In the genomic region with DNA sequence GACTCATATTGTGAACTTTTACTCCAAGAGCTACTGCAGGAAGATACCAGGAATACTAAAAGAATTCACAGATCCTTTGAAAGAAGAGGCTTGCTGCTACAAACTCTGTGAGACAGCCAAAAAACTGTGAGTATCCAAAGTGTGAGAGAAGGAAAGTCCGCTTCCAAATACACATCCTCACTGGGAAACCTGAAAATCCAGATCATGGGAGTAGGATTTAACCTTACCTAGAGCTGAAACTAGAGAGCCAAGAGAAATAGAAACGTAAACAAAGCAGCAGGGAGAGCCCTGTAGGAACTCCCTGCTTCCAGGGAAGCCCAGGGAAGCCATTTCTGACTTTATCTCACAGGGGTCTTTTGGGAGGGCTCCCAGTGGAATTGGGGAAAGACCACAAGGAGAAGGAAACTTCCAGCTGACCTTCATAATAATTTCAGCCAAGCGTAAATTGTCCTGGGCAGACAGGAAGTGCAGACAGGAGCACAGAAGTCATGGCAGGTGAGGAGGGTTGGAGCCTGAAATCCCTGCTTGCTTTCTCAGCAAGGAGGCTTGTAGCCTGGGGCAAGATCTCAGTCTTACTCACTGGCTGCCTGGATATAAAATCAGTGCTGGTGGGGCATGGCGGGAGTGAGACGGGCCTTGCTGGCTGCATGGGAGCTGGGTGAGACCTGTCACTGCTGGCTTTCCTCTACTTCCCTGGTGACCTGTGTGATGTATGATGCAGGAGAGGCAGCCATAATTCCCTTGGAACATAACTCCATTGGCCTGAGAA, we compare ENCODE assay signal across 16 cellular contexts. TPM values are rescaled to one million over a fixed set of nuclear protein-coding genes. Genes with fewer than 3 reads are reported as not detected.
DNase-seq lines count a peak whose midpoint lies in the region; ATAC-seq, FAIRE-seq and TF ChIP-seq lines count a peak whose summit lies in the region.
"Had no signal": no experiment of that assay in that cellular context is flagged by ENCODE, and none has a peak within 500 bp of the region (broad histone marks: within the 10 kb centered on the region; RNA-seq: fewer than 3 reads in every experiment).

No MANE protein-coding gene starts in this region.

- H3K9me3 ChIP-seq in HepG2 (ENCODE audit: low read length) = no peaks in the 10 kb centered on the region
- no peaks in the 10 kb centered on the region for H3K9me3 ChIP-seq in right lobe of liver
- H3K9me3 ChIP-seq in H1 (ENCODE audit: insufficient read depth in 2 of 2, low read depth in 1 of 2, low read length in 1 of 2) = peaks cover 0 to 5% of the 10 kb centered on the region in 2 experiments; a peak in 1 of 4 replicates

- CTCF ChIA-PET in HepG2 (lab: Yijun Ruan, JAX; ENCODE audit: low intra/inter-chr PET ratio, low total read pairs) (no interaction called here), H1 (lab: Charles Lee; ENCODE audit: partially characterized antibody) (interaction anchor here (0.8 kb wide), 1 partner anchor 9 kb away, joined by 3 read pairs; no protein-coding TSS in a partner anchor)

- H3K27ac ChIP-seq in HepG2 (ENCODE audit: extremely low read length, insufficient read depth, low read length) = no peak overlapping the region
- no peak overlapping the region for H3K27ac ChIP-seq in right lobe of liver
- no peak overlapping the region for H3K27ac ChIP-seq in H1 (ENCODE audit: low read depth, low read length)
- H3K27ac ChIP-seq in GM23338 (ENCODE audit: low read depth) = no peak overlapping the region
- H3K27ac ChIP-seq in dorsolateral prefrontal cortex = no peak overlapping the region

- peak overlapping the region; percentile 85; the same call in 1 of the 2 replicates for H4K8ac ChIP-seq in H1 (ENCODE audit: extremely low read depth, insufficient read depth, low read length)

- H3K4me1 ChIP-seq in HepG2 (ENCODE audit: insufficient read depth, low read length) (peaks cover 36% of the 10 kb centered on the region), right lobe of liver (no peaks in the 10 kb centered on the region), H1 (replicated peaks in 1 of 4; ENCODE audit: control insufficient read depth in 3 of 4, insufficient read depth in 4 of 4, low read length in 3 of 4) (no peaks in the 10 kb centered on the region; a peak in 1 of 7 replicates), GM23338 (ENCODE audit: insufficient read depth) (no peaks in the 10 kb centered on the region)

- BruUV-seq in HepG2 (replicated peaks; lab: Mats Ljungman, UMichigan) = no TSS peak

- no peak overlapping the region for H3K4me3 ChIP-seq in HepG2 (replicated peaks in 1 of 3; ENCODE audit: insufficient read depth in 1 of 3, low read depth in 2 of 3, low read length in 3 of 3)
- no peak overlapping the region for H3K4me3 ChIP-seq in right lobe of liver
- H3K4me3 ChIP-seq in H1 (ENCODE audit: extremely low read depth in 1 of 4, insufficient read depth in 2 of 4, low read depth in 3 of 4, low read length in 4 of 4) = no peak overlapping the region
- H3K4me3 ChIP-seq in GM23338 = no peak overlapping the region
- H3K4me3 ChIP-seq in dorsolateral prefrontal cortex = no peak overlapping the region

- H3K9ac ChIP-seq in HepG2 (ENCODE audit: insufficient read depth, low read depth, low read length) (no peak overlapping the region), H1 (replicated peaks in 1 of 4; ENCODE audit: extremely low read depth in 1 of 4, low read depth in 3 of 4, low read length in 3 of 4) (no peak overlapping the region)

- H3K4me3 Mint-ChIP-seq in mesothelial cell of epicardium (no peak overlapping the region), GM23338 (no peak overlapping the region)
- H3K4me3 Mint-ChIP-seq: CD8-positive, alpha-beta T cell; HFFc6 had no signal

- no peak for TF ChIP-seq CTCF in HepG2 (CRISPR knock-in tag; IDR thresholded peaks at IDR 0.05)
- no peak for TF ChIP-seq CTCF in right lobe of liver (IDR thresholded peaks at IDR 0.05)
- no peak for TF ChIP-seq CTCF in H1 (IDR thresholded peaks at IDR 0.05; ENCODE audit: control extremely low read depth in 1 of 3, insufficient read depth in 1 of 3, low read depth in 1 of 3, low read length in 3 of 3)
- TF ChIP-seq CTCF in mesothelial cell of epicardium (IDR thresholded peaks at IDR 0.05; ENCODE audit: unreplicated experiment) = no peak
- TF ChIP-seq CTCF in GM23338 (conservative IDR thresholded peaks at IDR 0.05; ENCODE audit: low read depth in 2 of 2) = no peak
- TF ChIP-seq CTCF in dorsolateral prefrontal cortex (IDR thresholded peaks at IDR 0.05 in 54 of 56, conservative IDR thresholded peaks at IDR 0.05 in 2 of 56; ENCODE audit: low read depth in 1 of 56, partially characterized antibody in 56 of 56) = no peak

- no peak overlapping the region for H3K4ac ChIP-seq in H1 (replicated peaks; ENCODE audit: insufficient read length, low read depth, low read length)

- H3K36me3 Mint-ChIP-seq in mesothelial cell of epicardium (no peaks in the 10 kb centered on the region), GM23338 (ENCODE audit: low read depth) (peaks cover 4% of the 10 kb centered on the region; the same call in 1 of the 3 replicates)

- no peak overlapping the region for H2BK120ac ChIP-seq in H1 (replicated peaks; ENCODE audit: low read depth, low read length)

- H3K9me2 ChIP-seq in GM23338 (ENCODE audit: insufficient read depth) = 0 out of 2 replicates have a peak, but pooled peaks cover 8% of the 10 kb centered on the region

- H3K4me2 ChIP-seq in HepG2 (ENCODE audit: low read depth, low read length) (no peak overlapping the region), H1 (ENCODE audit: insufficient read depth in 1 of 2, low read depth in 2 of 2, low read length in 2 of 2) (no peak overlapping the region), GM23338 (no peak overlapping the region)

- no peak overlapping the region for H2BK20ac ChIP-seq in H1 (ENCODE audit: low read length)

- H3K27me3 ChIP-seq in HepG2 (ENCODE audit: control insufficient read depth in 1 of 2, insufficient read depth in 2 of 2, low read length in 2 of 2) (no peaks in the 10 kb centered on the region), right lobe of liver (no peaks in the 10 kb centered on the region), H1 (replicated peaks in 1 of 4; ENCODE audit: control insufficient read depth in 3 of 4, extremely low read depth in 1 of 4, insufficient read depth in 3 of 4, low read length in 3 of 4) (no peaks in the 10 kb centered on the region), GM23338 (ENCODE audit: insufficient read depth) (no peaks in the 10 kb centered on the region), dorsolateral prefrontal cortex (no peaks in the 10 kb centered on the region)

- intact Hi-C loops in HepG2 (cut with micrococcal nuclease; ENCODE audit: unreplicated experiment) (no loop called here), right lobe of liver (cut with DNase I) (no loop called here), dorsolateral prefrontal cortex (cut with DNase I) (no loop called here)

- H3K9me3 Mint-ChIP-seq in mesothelial cell of epicardium (peaks cover 30% of the 10 kb centered on the region), GM23338 (peaks cover 37% of the 10 kb centered on the region; the same call in 2 of the 3 replicates)

- H3K56ac ChIP-seq in H1 (replicated peaks; ENCODE audit: insufficient read length, low read depth, low read length) = no peak overlapping the region

- H3K23ac ChIP-seq in H1 (ENCODE audit: insufficient read length) = no peak overlapping the region

- H4K20me1 ChIP-seq in HepG2 (ENCODE audit: insufficient read depth, low read length) (no peaks in the 10 kb centered on the region), H1 (replicated peaks in 1 of 2; ENCODE audit: control insufficient read depth in 1 of 2, insufficient read depth in 2 of 2, low read length in 2 of 2) (no peaks in the 10 kb centered on the region), GM23338 (replicated peaks; ENCODE audit: insufficient read depth) (no peaks in the 10 kb centered on the region)

- H2BK12ac ChIP-seq in H1 (ENCODE audit: low read depth, low read length) = no peak overlapping the region

- FAIRE-seq in HepG2 (lab: Jason Lieb, UNC) = no peak
- FAIRE-seq in H1 (lab: Jason Lieb, UNC) = no peak
- FAIRE-seq: D721Med had no signal

- H2AK5ac ChIP-seq in H1 (ENCODE audit: low read depth, low read length) = no peak overlapping the region

- no peaks in the 10 kb centered on the region for H3K79me1 ChIP-seq in H1 (ENCODE audit: low read depth, low read length)

- no peak overlapping the region for H3K14ac ChIP-seq in H1 (ENCODE audit: insufficient read length)

- no peak for TF ChIP-seq RAD21 in HepG2 (CRISPR knock-in tag; IDR thresholded peaks at IDR 0.05)
- no peak for TF ChIP-seq RAD21 in H1 (IDR thresholded peaks at IDR 0.05 in 1 of 2, conservative IDR thresholded peaks at IDR 0.05 in 1 of 2; ENCODE audit: low read depth in 2 of 2, low read length in 2 of 2)

- no peaks in the 10 kb centered on the region for H3K23me2 ChIP-seq in H1 (ENCODE audit: low read depth, low read length)

- H2BK5ac ChIP-seq in H1 (ENCODE audit: low read depth, low read length) = no peak overlapping the region

- ATAC-seq in HepG2 (no peak), right lobe of liver (no peak), GM23338 (no peak), GM21381 (IDR thresholded peaks at IDR 0.05; ENCODE audit: unreplicated experiment) (no peak)
- ATAC-seq: CD8-positive, alpha-beta T cell had no signal

- peak overlapping the region; percentile 86 for H3K27ac Mint-ChIP-seq in mesothelial cell of epicardium
- H3K27ac Mint-ChIP-seq in GM23338 = no peak overlapping the region
- H3K27ac Mint-ChIP-seq: CD8-positive, alpha-beta T cell; HFFc6; IgD-negative memory B cell had no signal

- no peak overlapping the region for H3K18ac ChIP-seq in H1 (ENCODE audit: extremely low read depth, low read length)

- peak overlapping the region; percentile 15 for H4K91ac ChIP-seq in H1 (replicated peaks; ENCODE audit: insufficient read length, low read length)

- H3K27me3 Mint-ChIP-seq in mesothelial cell of epicardium (ENCODE audit: low read depth) = no peaks in the 10 kb centered on the region
- H3K27me3 Mint-ChIP-seq in GM23338 (ENCODE audit: insufficient read depth, low read depth, poor library complexity) = no peaks in the 10 kb centered on the region

- H4K5ac ChIP-seq in H1 (ENCODE audit: insufficient read length, low read depth, low read length) = no peak overlapping the region

- in situ Hi-C loops in HepG2 (cut with HindIII; ENCODE audit: extremely low pct_ligation_motif_present, low pct_unique_long_range_greater_than_20kb) = no loop called here

- POLR2A ChIA-PET in HepG2 (lab: Yijun Ruan, JAX) = no interaction called here
- POLR2A ChIA-PET in H1 (lab: Charles Lee; ENCODE audit: partially characterized antibody) = interaction anchor here (0.5 kb wide), 1 partner anchor 12 kb away, joined by 3 read pairs; no protein-coding TSS in a partner anchor

- TF ChIP-seq EP300 in HepG2 (IDR thresholded peaks at IDR 0.05; ENCODE audit: low read depth in 2 of 2, low read length in 2 of 2) = no peak
- TF ChIP-seq EP300 in HepG2 (CRISPR knock-in tag; IDR thresholded peaks at IDR 0.05; ENCODE audit: borderline replicate concordance) = no peak
- no peak for TF ChIP-seq EP300 in H1 (IDR thresholded peaks at IDR 0.05; ENCODE audit: borderline replicate concordance in 1 of 2, low read depth in 2 of 2, low read length in 2 of 2)

- H3K4me1 Mint-ChIP-seq in mesothelial cell of epicardium (peaks cover 7% of the 10 kb centered on the region), GM23338 (no peaks in the 10 kb centered on the region)
- H3K4me1 Mint-ChIP-seq: IgD-negative memory B cell had no signal

- H3K79me2 ChIP-seq in HepG2 (ENCODE audit: insufficient read depth, low read length) = no peaks in the 10 kb centered on the region
- no peaks in the 10 kb centered on the region for H3K79me2 ChIP-seq in H1 (ENCODE audit: control insufficient read depth in 1 of 2, insufficient read depth in 2 of 2, low read length in 2 of 2)
- no peaks in the 10 kb centered on the region for H3K79me2 ChIP-seq in GM23338 (replicated peaks; ENCODE audit: insufficient read depth)

- TF ChIP-seq POLR2A in HepG2 (IDR thresholded peaks at IDR 0.05; ENCODE audit: insufficient read depth in 1 of 2, low read depth in 2 of 2, low read length in 2 of 2) (no peak), right lobe of liver (IDR thresholded peaks at IDR 0.05) (no peak), H1 (IDR thresholded peaks at IDR 0.05; ENCODE audit: control extremely low read depth in 1 of 2, low read depth in 2 of 2, low read length in 2 of 2) (no peak)

- H2AFZ ChIP-seq in HepG2 (ENCODE audit: low read length) (peak overlapping the region; percentile 31), H1 (ENCODE audit: low read length) (peak overlapping the region; percentile 96), GM23338 (no peak overlapping the region)

- no peaks in the 10 kb centered on the region for H3F3A ChIP-seq in GM23338 (replicated peaks; ENCODE audit: low read depth)

- WGBS in HepG2 (ENCODE audit: low lambda C conversion rate) = 60% methylated on average over 5 of the region's 5 CpGs
- WGBS in right lobe of liver (ENCODE audit: insufficient coverage, low coverage, low lambda C conversion rate, missing lambda C conversion rate) = 84% methylated on average over 3 of the region's 5 CpGs
- WGBS in H1 (ENCODE audit: extremely low coverage in 1 of 2, insufficient coverage in 1 of 2, insufficient read length in 1 of 2, insufficient replicate concordance in 2 of 2, low coverage in 1 of 2, low lambda C conversion rate in 2 of 2, missing lambda C conversion rate in 1 of 2), 2 experiments = 89% methylated on average over 5 of the region's 5 CpGs; no CpG with 5 or more reads in 1 of the 2 experiments

- H3K36me3 ChIP-seq in HepG2 (replicated peaks in 1 of 2; ENCODE audit: control insufficient read depth in 1 of 2, insufficient read depth in 2 of 2, low read length in 2 of 2) (no peaks in the 10 kb centered on the region), right lobe of liver (no peaks in the 10 kb centered on the region), H1 (ENCODE audit: control insufficient read depth in 2 of 4, insufficient read depth in 4 of 4, low read length in 3 of 4) (no peaks in the 10 kb centered on the region), GM23338 (ENCODE audit: insufficient read depth) (no peaks in the 10 kb centered on the region)

- DNase-seq in HepG2 (ENCODE audit: low spot score) (no peak), right lobe of liver (no peak), H1 (ENCODE audit: low read depth in 1 of 2, low spot score in 2 of 2) (no peak), mesothelial cell of epicardium (ENCODE audit: low spot score in 2 of 2, unreplicated experiment in 2 of 2) (no peak), GM23338 (ENCODE audit: low spot score) (no peak), hypothalamus (lab: John Stamatoyannopoulos, UW) (no peak), dorsolateral prefrontal cortex (no peak)
- DNase-seq: CD8-positive, alpha-beta T cell; GOT3; HFFc6; NCI-H187; NCI-H446 treated with DMSO at 0.1 percent for 48 hours; NCI-H748 treated with DMSO at 0.1 percent for 48 hours had no signal

- no peak overlapping the region for H2BK15ac ChIP-seq in H1 (ENCODE audit: low read length)

RNA-seq across cellular contexts. Expression of a gene that starts 26.2 kb away (rescaled TPM):
- total RNA-seq in HepG2 (2016; rRNA removed; fragmentation: Illumina TruSeq; extraction: Trizol) (31.6 and 37.6 TPM in 2 replicates), right lobe of liver (10 to 100 TPM; 13.8 to 48.6 (median 17.5) TPM), mesothelial cell of epicardium (25.7 to 30.9 TPM (median 26.7 TPM) in 3 replicates), dorsolateral prefrontal cortex (10 to 100 TPM; 13.0 to 36.6 (median 23.5) TPM)
- 5.7 and 5.8 TPM in 2 replicates for total RNA-seq in HepG2 (2016; cell fraction: cytosol; rRNA removed; fragmentation: Illumina TruSeq; extraction: Trizol; ENCODE audit: low read depth)
- total RNA-seq in HepG2 (2016; cell fraction: insoluble cytoplasmic fraction; rRNA removed; fragmentation: Illumina TruSeq; extraction: Trizol) = 32.0 and 36.4 TPM in 2 replicates
- 16.5 and 17.1 TPM in 2 replicates for total RNA-seq in HepG2 (2016; cell fraction: membrane; rRNA removed; fragmentation: Illumina TruSeq; extraction: Trizol)
- total RNA-seq in HepG2 (2016; cell fraction: nucleus; rRNA removed; fragmentation: Illumina TruSeq; extraction: Trizol) = 21.7 and 23.1 TPM in 2 replicates
- polyA plus RNA-seq in HepG2 (2011; rRNA removed) (15.3 and 15.4 TPM in 2 replicates), H1 (2011; rRNA removed) (2.4 and 2.9 TPM in 2 replicates), GM23338 (2016; fragmentation: Nextera tagmentation; extraction: Ambion mirVana) (0.82 and 1.2 TPM in 2 replicates)
- 13.4 and 14.7 TPM in 2 replicates for polyA plus RNA-seq in HepG2 (2011; cell fraction: cytosol; rRNA removed)
- 13.2 and 14.1 TPM in 2 replicates for polyA plus RNA-seq in HepG2 (2011; cell fraction: nucleus; rRNA removed)
- 16.4 TPM in 2 replicates for polyA plus RNA-seq in HepG2 (2012)
- 2.1 and 2.3 TPM in 2 replicates for polyA plus RNA-seq in HepG2 (2016; cell fraction: cytosol; fragmentation: Illumina TruSeq; extraction: Trizol; ENCODE audit: low read depth)
- polyA plus RNA-seq in HepG2 (2016; cell fraction: insoluble cytoplasmic fraction; fragmentation: Illumina TruSeq; extraction: Trizol; ENCODE audit: low read depth) = 30.3 and 33.0 TPM in 2 replicates
- 6.8 and 8.3 TPM in 2 replicates for polyA plus RNA-seq in HepG2 (2016; cell fraction: membrane; fragmentation: Illumina TruSeq; extraction: Trizol; ENCODE audit: low read depth)
- polyA plus RNA-seq in HepG2 (2016; cell fraction: nucleus; fragmentation: Illumina TruSeq; extraction: Trizol; ENCODE audit: insufficient read depth, low read depth) = 20.3 and 23.7 TPM in 2 replicates
- polyA minus RNA-seq in HepG2 (2011; rRNA and poly(A)+ RNA removed; ENCODE audit: low replicate concordance) = 23.9 and 27.4 TPM in 2 replicates
- 12.5 and 12.7 TPM in 2 replicates for polyA minus RNA-seq in HepG2 (2011; cell fraction: cytosol; rRNA and poly(A)+ RNA removed)
- 35.7 and 38.5 TPM in 2 replicates for polyA minus RNA-seq in HepG2 (2011; cell fraction: nucleus; rRNA and poly(A)+ RNA removed)
- total RNA-seq in H1 (2021; fragmentation: NEBNext Ultra II Directional; extraction: Animal tissue kit (Norgen Biotek cat#: 25700)) = 6.2 and 6.8 TPM in 2 replicates
- polyA plus RNA-seq in H1 (2011; cell fraction: cytosol; rRNA removed) = 2.8 TPM
- 3.1 TPM for polyA plus RNA-seq in H1 (2011; cell fraction: nucleus; rRNA removed)
- 4.7 to 5.3 TPM (median 5.0 TPM) in 4 replicates for polyA plus RNA-seq in H1 (2012, experiment 1 of 2)
- polyA plus RNA-seq in H1 (2012, experiment 2 of 2) = 2.0 TPM
- polyA plus RNA-seq in H1 (2013, experiment 1 of 2) = 3.2 TPM
- polyA plus RNA-seq in H1 (2013, experiment 2 of 2) = 3.7 TPM
- 4.4 and 6.4 TPM in 2 replicates for polyA minus RNA-seq in H1 (2011; rRNA and poly(A)+ RNA removed)
- polyA minus RNA-seq in H1 (2011; cell fraction: cytosol; rRNA and poly(A)+ RNA removed) = 4.0 TPM
- polyA minus RNA-seq in H1 (2011; cell fraction: nucleus; rRNA and poly(A)+ RNA removed) = 2.8 TPM
- total RNA-seq in GM23338 (2014; rRNA removed; shearing (Covaris generic)) = 2.4 and 4.6 TPM in 2 replicates
